ENCODE assay signal across 8 cellular contexts in the genomic region with DNA sequence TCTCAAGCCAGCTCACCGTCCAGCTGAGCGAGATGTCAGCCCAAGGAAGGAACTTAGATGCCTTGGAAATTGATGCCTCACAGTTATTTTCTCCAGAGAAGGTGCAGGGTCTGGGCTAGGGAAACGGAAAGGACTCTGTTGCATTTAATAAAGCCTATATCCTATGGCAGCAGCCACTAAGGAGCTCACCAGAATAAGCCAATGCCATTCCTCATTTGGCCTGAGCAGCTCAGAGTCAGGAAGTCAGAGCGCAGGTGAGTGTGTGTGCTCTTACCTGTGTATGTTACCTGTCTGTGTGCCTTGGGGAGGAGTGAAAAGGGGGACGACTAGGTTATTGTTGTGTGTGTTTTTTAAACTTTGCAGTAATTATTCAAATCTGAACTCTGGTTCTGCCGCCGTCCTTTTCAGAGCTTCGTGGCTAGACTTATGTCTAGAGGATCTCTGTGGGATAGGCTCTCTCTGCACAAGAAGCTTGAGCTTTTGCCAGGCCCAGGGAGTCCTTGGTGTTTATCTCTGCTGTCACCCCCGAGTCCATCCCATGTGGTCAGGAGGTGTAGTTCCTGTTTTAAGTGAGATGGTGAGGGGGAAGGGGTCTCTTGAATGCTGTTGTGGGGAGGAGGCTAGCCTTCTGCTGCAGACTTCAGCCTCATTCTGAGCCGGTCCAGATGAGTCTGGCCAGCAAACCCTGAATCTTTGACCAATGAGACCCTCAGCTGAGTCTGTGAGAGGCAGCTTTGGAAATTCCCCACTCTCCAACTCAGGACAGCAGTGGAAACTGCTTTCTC. TPM values are rescaled to one million over a fixed set of nuclear protein-coding genes. Genes with fewer than 3 reads are reported as not detected.
DNase-seq lines count a peak whose midpoint lies in the region; ATAC-seq lines count a peak whose summit lies in the region.

No MANE protein-coding gene starts in this region.

- H3K4me1 ChIP-seq in BLaER1 treated with 17β-estradiol and CSF1 and Interleukin-3, amounts not matched to agents 10 nM and 100 nM: peaks cover 28 to 40% (median 31%) of the 10 kb centered on the region in 10 experiments
- H3K4me1 ChIP-seq in HUES6 (ENCODE audit: control insufficient read depth, insufficient read depth, low read length): peaks cover 22% of the 10 kb centered on the region

- peaks cover 36% of the 10 kb centered on the region for H3K4me1 Mint-ChIP-seq in activated naive CD8-positive, alpha-beta T cell treated with anti-CD3 and anti-CD28 coated beads, Interleukin-2, amount 10 ng/mL, durations not matched to agents 7 days and 5 days
- H3K4me1 Mint-ChIP-seq in natural killer cell treated with Interleukin-12 subunit alpha and Interleukin-12 subunit beta and Interleukin-15 and Interleukin-18, amount 100 ng/mL, for 72 hours (ENCODE audit: low read depth in 2 of 2): peaks cover 49 to 59% of the 10 kb centered on the region in 2 donors

- DNase-seq in activated naive CD8-positive, alpha-beta T cell treated with anti-CD3 and anti-CD28 coated beads, Interleukin-2, amount 10 ng/mL, durations not matched to agents 7 days and 5 days: no peak
- no peak for DNase-seq in natural killer cell treated with Interleukin-12 subunit alpha and Interleukin-12 subunit beta and Interleukin-15 and Interleukin-18, amount 100 ng/mL, for 72 hours (ENCODE audit: low spot score)
- no peak for DNase-seq in hepatic stellate cell (ENCODE audit: low spot score)

- no peaks in the 10 kb centered on the region for H3K36me3 ChIP-seq in BLaER1 treated with 17β-estradiol and CSF1 and Interleukin-3, amounts not matched to agents 10 nM and 100 nM
- H3K36me3 ChIP-seq in HUES6 (ENCODE audit: control insufficient read depth, insufficient read depth, low read length): no peaks in the 10 kb centered on the region

- H3K36me3 Mint-ChIP-seq in activated naive CD8-positive, alpha-beta T cell treated with anti-CD3 and anti-CD28 coated beads, Interleukin-2, amount 10 ng/mL, durations not matched to agents 7 days and 5 days: no peaks in the 10 kb centered on the region
- no peaks in the 10 kb centered on the region for H3K36me3 Mint-ChIP-seq in natural killer cell treated with Interleukin-12 subunit alpha and Interleukin-12 subunit beta and Interleukin-15 and Interleukin-18, amount 100 ng/mL, for 72 hours

- H3K27ac ChIP-seq in BLaER1 treated with 17β-estradiol and CSF1 and Interleukin-3, amounts not matched to agents 10 nM and 100 nM: no peak overlapping the region
- no peak overlapping the region for H3K27ac ChIP-seq in HUES6 (ENCODE audit: low read depth, low read length)

- peak overlapping the region; percentile 85 for H3K4me3 Mint-ChIP-seq in activated naive CD8-positive, alpha-beta T cell treated with anti-CD3 and anti-CD28 coated beads, Interleukin-2, amount 10 ng/mL, durations not matched to agents 7 days and 5 days
- peak overlapping the region; percentile 92 for H3K4me3 Mint-ChIP-seq in natural killer cell treated with Interleukin-12 subunit alpha and Interleukin-12 subunit beta and Interleukin-15 and Interleukin-18, amount 100 ng/mL, for 72 hours

- H3K4me2 ChIP-seq in BLaER1 treated with 17β-estradiol and CSF1 and Interleukin-3, amounts not matched to agents 10 nM and 100 nM: peak overlapping the region; percentile 18 to 59 (median 39); a peak in 21 of 22 replicates

- POLR2A ChIA-PET in activated naive CD8-positive, alpha-beta T cell treated with anti-CD3 and anti-CD28 coated beads, Interleukin-2, amount 10 ng/mL, durations not matched to agents 7 days and 5 days (lab: Charles Lee): interaction anchor here (1.0 to 4.8 kb wide), 4 partner anchors 19 to 109 kb away, joined by 3 to 28 read pairs (median 9); a partner anchor contains a TSS

- no peak overlapping the region for H3K9ac ChIP-seq in BLaER1 treated with 17β-estradiol and CSF1 and Interleukin-3, amounts not matched to agents 10 nM and 100 nM
- H3K9ac ChIP-seq in HUES6 (ENCODE audit: low read length): no peak overlapping the region

- no peak overlapping the region for H3K4me3 ChIP-seq in BLaER1 treated with 17β-estradiol and CSF1 and Interleukin-3, amounts not matched to agents 10 nM and 100 nM
- H3K4me3 ChIP-seq in HUES6 (ENCODE audit: low read depth, low read length): 0 out of 2 replicates have a peak overlapping the region, but pooled peaks have one; percentile 12

- ATAC-seq in activated naive CD8-positive, alpha-beta T cell treated with anti-CD3 and anti-CD28 coated beads, Interleukin-2, amount 10 ng/mL, durations not matched to agents 7 days and 5 days (ENCODE audit: low read depth): no peak
- no peak for ATAC-seq in natural killer cell treated with Interleukin-12 subunit alpha and Interleukin-12 subunit beta and Interleukin-15 and Interleukin-18, amount 100 ng/mL, for 72 hours
- ATAC-seq in GM18909 (IDR thresholded peaks at IDR 0.05; ENCODE audit: poor library complexity, unreplicated experiment): no peak
- ATAC-seq in HG03025 (IDR thresholded peaks at IDR 0.05; ENCODE audit: low FRiP score, unreplicated experiment): no peak
- ATAC-seq in HG03139 (IDR thresholded peaks at IDR 0.05; ENCODE audit: unreplicated experiment): no peak

- H3K9me3 Mint-ChIP-seq in activated naive CD8-positive, alpha-beta T cell treated with anti-CD3 and anti-CD28 coated beads, Interleukin-2, amount 10 ng/mL, durations not matched to agents 7 days and 5 days: no peaks in the 10 kb centered on the region
- H3K9me3 Mint-ChIP-seq in natural killer cell treated with Interleukin-12 subunit alpha and Interleukin-12 subunit beta and Interleukin-15 and Interleukin-18, amount 100 ng/mL, for 72 hours: no peaks in the 10 kb centered on the region

- peaks cover 43 to 63% (median 56%) of the 10 kb centered on the region in 11 experiments for H3K27me3 ChIP-seq in BLaER1 treated with 17β-estradiol and CSF1 and Interleukin-3, amounts not matched to agents 10 nM and 100 nM
- H3K27me3 ChIP-seq in HUES6 (ENCODE audit: control insufficient read depth, insufficient read depth, low read length): peaks cover 10% of the 10 kb centered on the region; the same call in 1 of the 2 replicates

- H3K9me3 ChIP-seq in BLaER1 treated with 17β-estradiol and CSF1 and Interleukin-3, amounts not matched to agents 10 nM and 100 nM (replicated peaks in 1 of 11): no peaks in the 10 kb centered on the region
- H3K9me3 ChIP-seq in HUES6 (ENCODE audit: control insufficient read depth, insufficient read depth, low read depth, low read length): no peaks in the 10 kb centered on the region

- H3K27ac Mint-ChIP-seq in activated naive CD8-positive, alpha-beta T cell treated with anti-CD3 and anti-CD28 coated beads, Interleukin-2, amount 10 ng/mL, durations not matched to agents 7 days and 5 days: no peak overlapping the region
- peak overlapping the region; percentile 31 to 49 for H3K27ac Mint-ChIP-seq in natural killer cell treated with Interleukin-12 subunit alpha and Interleukin-12 subunit beta and Interleukin-15 and Interleukin-18, amount 100 ng/mL, for 72 hours

- H4K20me1 ChIP-seq in BLaER1 treated with 17β-estradiol and CSF1 and Interleukin-3, amounts not matched to agents 10 nM and 100 nM: peaks cover 0 to 6% (median 0%) of the 10 kb centered on the region in 11 experiments; a peak in 6 of 22 replicates

- H3K27me3 Mint-ChIP-seq in activated naive CD8-positive, alpha-beta T cell treated with anti-CD3 and anti-CD28 coated beads, Interleukin-2, amount 10 ng/mL, durations not matched to agents 7 days and 5 days: peaks cover 22% of the 10 kb centered on the region
- peaks cover 10 to 16% of the 10 kb centered on the region in 2 donors for H3K27me3 Mint-ChIP-seq in natural killer cell treated with Interleukin-12 subunit alpha and Interleukin-12 subunit beta and Interleukin-15 and Interleukin-18, amount 100 ng/mL, for 72 hours

RNA-seq across cellular contexts. Expression of a gene that starts 2.4 kb away (rescaled TPM):
- 1 to 10 TPM; 3.4 to 4.4 TPM for total RNA-seq in activated naive CD8-positive, alpha-beta T cell treated with anti-CD3 and anti-CD28 coated beads, Interleukin-2, amount 10 ng/mL, durations not matched to agents 7 days and 5 days
- total RNA-seq in natural killer cell treated with Interleukin-12 subunit alpha and Interleukin-12 subunit beta and Interleukin-15 and Interleukin-18, amount 100 ng/mL, for 72 hours: 10 to 100 TPM; 24.0 to 28.8 TPM

RNA-seq across cellular contexts. Expression of a gene that starts 18.6 kb away (rescaled TPM):
- 10 to 100 TPM; 13.2 to 13.3 TPM for total RNA-seq in activated naive CD8-positive, alpha-beta T cell treated with anti-CD3 and anti-CD28 coated beads, Interleukin-2, amount 10 ng/mL, durations not matched to agents 7 days and 5 days
- 10 to 100 TPM; 15.8 to 31.6 TPM for total RNA-seq in natural killer cell treated with Interleukin-12 subunit alpha and Interleukin-12 subunit beta and Interleukin-15 and Interleukin-18, amount 100 ng/mL, for 72 hours

Comparison
In these comparisons a context has a peak if more than half of its experiments do, and no peak if none do; other contexts are left out.
1. RNA of a gene that starts 2.4 kb away (total RNA-seq): 24.0 to 28.8 TPM in natural killer cell treated with Interleukin-12 subunit alpha and Interleukin-12 subunit beta and Interleukin-15 and Interleukin-18, amount 100 ng/mL, for 72 hours; 3.4 to 4.4 TPM in activated naive CD8-positive, alpha-beta T cell treated with anti-CD3 and anti-CD28 coated beads, Interleukin-2, amount 10 ng/mL, durations not matched to agents 7 days and 5 days; every median in the first group is over 4 times any median in the second.